1 cellular context compared by ENCODE assay signal in the genomic region with DNA sequence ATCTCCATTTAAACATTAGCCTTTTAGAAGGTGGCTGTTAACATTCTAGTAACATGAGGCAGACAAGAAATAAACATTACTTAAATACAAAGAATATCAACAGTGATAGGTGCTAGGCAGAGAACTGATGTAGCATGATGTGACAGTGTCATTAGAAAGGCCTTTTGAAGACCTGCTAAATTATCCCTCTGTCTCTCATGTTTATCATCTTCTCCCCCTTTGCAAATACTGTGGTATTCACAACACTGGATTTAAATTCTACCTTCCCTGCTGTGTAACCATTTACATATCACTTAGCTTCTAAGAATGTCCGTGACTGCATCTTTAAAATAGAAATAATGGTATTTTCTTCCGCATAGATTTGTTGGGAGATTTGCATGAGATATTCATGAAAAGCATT.
TF ChIP-seq lines count a peak whose summit lies in the region.

No MANE protein-coding gene starts in this region.

TF ChIP-seq in WTC11, 78 proteins besides CTCF, POLR2A, EP300 and RAD21 (continued from another document):
- TF ChIP-seq, protein P1, sequence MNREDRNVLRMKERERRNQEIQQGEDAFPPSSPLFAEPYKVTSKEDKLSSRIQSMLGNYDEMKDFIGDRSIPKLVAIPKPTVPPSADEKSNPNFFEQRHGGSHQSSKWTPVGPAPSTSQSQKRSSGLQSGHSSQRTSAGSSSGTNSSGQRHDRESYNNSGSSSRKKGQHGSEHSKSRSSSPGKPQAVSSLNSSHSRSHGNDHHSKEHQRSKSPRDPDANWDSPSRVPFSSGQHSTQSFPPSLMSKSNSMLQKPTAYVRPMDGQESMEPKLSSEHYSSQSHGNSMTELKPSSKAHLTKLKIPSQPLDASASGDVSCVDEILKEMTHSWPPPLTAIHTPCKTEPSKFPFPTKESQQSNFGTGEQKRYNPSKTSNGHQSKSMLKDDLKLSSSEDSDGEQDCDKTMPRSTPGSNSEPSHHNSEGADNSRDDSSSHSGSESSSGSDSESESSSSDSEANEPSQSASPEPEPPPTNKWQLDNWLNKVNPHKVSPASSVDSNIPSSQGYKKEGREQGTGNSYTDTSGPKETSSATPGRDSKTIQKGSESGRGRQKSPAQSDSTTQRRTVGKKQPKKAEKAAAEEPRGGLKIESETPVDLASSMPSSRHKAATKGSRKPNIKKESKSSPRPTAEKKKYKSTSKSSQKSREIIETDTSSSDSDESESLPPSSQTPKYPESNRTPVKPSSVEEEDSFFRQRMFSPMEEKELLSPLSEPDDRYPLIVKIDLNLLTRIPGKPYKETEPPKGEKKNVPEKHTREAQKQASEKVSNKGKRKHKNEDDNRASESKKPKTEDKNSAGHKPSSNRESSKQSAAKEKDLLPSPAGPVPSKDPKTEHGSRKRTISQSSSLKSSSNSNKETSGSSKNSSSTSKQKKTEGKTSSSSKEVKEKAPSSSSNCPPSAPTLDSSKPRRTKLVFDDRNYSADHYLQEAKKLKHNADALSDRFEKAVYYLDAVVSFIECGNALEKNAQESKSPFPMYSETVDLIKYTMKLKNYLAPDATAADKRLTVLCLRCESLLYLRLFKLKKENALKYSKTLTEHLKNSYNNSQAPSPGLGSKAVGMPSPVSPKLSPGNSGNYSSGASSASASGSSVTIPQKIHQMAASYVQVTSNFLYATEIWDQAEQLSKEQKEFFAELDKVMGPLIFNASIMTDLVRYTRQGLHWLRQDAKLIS (CRISPR knock-in tag; IDR thresholded peaks at IDR 0.05; ENCODE audit: borderline replicate concordance), result no peak
- TF ChIP-seq MXD4 (CRISPR knock-in tag; IDR thresholded peaks at IDR 0.05; ENCODE audit: borderline replicate concordance), result no peak
- TF ChIP-seq RELA (CRISPR knock-in tag; IDR thresholded peaks at IDR 0.05; ENCODE audit: borderline replicate concordance), result no peak
- TF ChIP-seq, protein P2, sequence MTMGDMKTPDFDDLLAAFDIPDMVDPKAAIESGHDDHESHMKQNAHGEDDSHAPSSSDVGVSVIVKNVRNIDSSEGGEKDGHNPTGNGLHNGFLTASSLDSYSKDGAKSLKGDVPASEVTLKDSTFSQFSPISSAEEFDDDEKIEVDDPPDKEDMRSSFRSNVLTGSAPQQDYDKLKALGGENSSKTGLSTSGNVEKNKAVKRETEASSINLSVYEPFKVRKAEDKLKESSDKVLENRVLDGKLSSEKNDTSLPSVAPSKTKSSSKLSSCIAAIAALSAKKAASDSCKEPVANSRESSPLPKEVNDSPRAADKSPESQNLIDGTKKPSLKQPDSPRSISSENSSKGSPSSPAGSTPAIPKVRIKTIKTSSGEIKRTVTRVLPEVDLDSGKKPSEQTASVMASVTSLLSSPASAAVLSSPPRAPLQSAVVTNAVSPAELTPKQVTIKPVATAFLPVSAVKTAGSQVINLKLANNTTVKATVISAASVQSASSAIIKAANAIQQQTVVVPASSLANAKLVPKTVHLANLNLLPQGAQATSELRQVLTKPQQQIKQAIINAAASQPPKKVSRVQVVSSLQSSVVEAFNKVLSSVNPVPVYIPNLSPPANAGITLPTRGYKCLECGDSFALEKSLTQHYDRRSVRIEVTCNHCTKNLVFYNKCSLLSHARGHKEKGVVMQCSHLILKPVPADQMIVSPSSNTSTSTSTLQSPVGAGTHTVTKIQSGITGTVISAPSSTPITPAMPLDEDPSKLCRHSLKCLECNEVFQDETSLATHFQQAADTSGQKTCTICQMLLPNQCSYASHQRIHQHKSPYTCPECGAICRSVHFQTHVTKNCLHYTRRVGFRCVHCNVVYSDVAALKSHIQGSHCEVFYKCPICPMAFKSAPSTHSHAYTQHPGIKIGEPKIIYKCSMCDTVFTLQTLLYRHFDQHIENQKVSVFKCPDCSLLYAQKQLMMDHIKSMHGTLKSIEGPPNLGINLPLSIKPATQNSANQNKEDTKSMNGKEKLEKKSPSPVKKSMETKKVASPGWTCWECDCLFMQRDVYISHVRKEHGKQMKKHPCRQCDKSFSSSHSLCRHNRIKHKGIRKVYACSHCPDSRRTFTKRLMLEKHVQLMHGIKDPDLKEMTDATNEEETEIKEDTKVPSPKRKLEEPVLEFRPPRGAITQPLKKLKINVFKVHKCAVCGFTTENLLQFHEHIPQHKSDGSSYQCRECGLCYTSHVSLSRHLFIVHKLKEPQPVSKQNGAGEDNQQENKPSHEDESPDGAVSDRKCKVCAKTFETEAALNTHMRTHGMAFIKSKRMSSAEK (CRISPR knock-in tag; IDR thresholded peaks at IDR 0.05; ENCODE audit: borderline replicate concordance), result no peak
- TF ChIP-seq, protein P3, sequence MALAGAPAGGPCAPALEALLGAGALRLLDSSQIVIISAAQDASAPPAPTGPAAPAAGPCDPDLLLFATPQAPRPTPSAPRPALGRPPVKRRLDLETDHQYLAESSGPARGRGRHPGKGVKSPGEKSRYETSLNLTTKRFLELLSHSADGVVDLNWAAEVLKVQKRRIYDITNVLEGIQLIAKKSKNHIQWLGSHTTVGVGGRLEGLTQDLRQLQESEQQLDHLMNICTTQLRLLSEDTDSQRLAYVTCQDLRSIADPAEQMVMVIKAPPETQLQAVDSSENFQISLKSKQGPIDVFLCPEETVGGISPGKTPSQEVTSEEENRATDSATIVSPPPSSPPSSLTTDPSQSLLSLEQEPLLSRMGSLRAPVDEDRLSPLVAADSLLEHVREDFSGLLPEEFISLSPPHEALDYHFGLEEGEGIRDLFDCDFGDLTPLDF (CRISPR knock-in tag; IDR thresholded peaks at IDR 0.05), result no peak
- no peak for TF ChIP-seq JUN (CRISPR knock-in tag; IDR thresholded peaks at IDR 0.05)
- TF ChIP-seq, protein P4, sequence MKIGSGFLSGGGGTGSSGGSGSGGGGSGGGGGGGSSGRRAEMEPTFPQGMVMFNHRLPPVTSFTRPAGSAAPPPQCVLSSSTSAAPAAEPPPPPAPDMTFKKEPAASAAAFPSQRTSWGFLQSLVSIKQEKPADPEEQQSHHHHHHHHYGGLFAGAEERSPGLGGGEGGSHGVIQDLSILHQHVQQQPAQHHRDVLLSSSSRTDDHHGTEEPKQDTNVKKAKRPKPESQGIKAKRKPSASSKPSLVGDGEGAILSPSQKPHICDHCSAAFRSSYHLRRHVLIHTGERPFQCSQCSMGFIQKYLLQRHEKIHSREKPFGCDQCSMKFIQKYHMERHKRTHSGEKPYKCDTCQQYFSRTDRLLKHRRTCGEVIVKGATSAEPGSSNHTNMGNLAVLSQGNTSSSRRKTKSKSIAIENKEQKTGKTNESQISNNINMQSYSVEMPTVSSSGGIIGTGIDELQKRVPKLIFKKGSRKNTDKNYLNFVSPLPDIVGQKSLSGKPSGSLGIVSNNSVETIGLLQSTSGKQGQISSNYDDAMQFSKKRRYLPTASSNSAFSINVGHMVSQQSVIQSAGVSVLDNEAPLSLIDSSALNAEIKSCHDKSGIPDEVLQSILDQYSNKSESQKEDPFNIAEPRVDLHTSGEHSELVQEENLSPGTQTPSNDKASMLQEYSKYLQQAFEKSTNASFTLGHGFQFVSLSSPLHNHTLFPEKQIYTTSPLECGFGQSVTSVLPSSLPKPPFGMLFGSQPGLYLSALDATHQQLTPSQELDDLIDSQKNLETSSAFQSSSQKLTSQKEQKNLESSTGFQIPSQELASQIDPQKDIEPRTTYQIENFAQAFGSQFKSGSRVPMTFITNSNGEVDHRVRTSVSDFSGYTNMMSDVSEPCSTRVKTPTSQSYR (CRISPR knock-in tag; IDR thresholded peaks at IDR 0.05), result no peak
- TF ChIP-seq NR1H2 (CRISPR knock-in tag; IDR thresholded peaks at IDR 0.05), result no peak
